In the genomic region with DNA sequence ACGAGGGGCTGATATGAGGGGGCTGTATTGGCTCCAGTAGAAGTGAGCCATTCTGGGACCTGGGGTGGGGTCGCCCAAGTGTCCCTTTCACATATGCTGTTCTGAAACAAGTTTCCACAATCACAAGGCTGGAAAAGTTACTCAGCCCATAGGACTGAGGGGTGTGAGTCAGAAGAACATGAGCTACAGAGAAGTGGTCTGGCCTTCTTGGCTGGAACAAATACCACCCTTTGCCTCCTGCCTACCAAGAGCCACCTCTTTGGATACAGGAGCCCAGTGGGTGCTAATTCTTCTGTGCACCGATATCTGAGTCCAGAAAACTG, we compare ENCODE assay signal across 10 cellular contexts. TPM values are rescaled to one million over a fixed set of nuclear protein-coding genes. Genes with fewer than 3 reads are reported as not detected.
A peak's percentile ranks its signal among the peaks of the same experiment; 100 is the strongest.
DNase-seq lines count a peak whose midpoint lies in the region; ATAC-seq and TF ChIP-seq lines count a peak whose summit lies in the region.
"Had no signal": no experiment of that assay in that cellular context is flagged by ENCODE, and none has a peak within 500 bp of the region (broad histone marks: within the 10 kb centered on the region; RNA-seq: fewer than 3 reads in every experiment).

No MANE protein-coding gene starts in this region.

- H3K4me3 ChIP-seq in CD8-positive, alpha-beta memory T cell (ENCODE audit: low read length) = no peak overlapping the region
- H3K4me3 ChIP-seq in epithelial cell of esophagus (ENCODE audit: low read length) (no peak overlapping the region), psoas muscle (no peak overlapping the region), spleen (no peak overlapping the region)

- POLR2A ChIA-PET in CD8-positive, alpha-beta memory T cell (lab: Charles Lee) = interaction anchor here (0.6 to 3.8 kb wide), 4 partner anchors 39 to 118 kb away, joined by 3 to 24 read pairs (median 12); partner anchors contain the start of gene MEF2D

- WGBS in psoas muscle, 3 donors = 71 to 84% (median 84%) methylated on average over 3 of the region's 3 CpGs
- whole genome bisulfite sequencing in spleen, 5 donors = 75 to 92% (median 90%) methylated on average over 3 of the region's 3 CpGs

- no peak for DNase-seq in CD8-positive, alpha-beta memory T cell
- DNase-seq in NCI-H69 (lab: John Stamatoyannopoulos, UW) (peak; percentile 13), epithelial cell of esophagus (ENCODE audit: low read depth) (peak; percentile 61), psoas muscle (no peak), left colon (no peak), inferior parietal cortex (ENCODE audit: extremely low spot score) (no peak), spleen (no peak), caudate nucleus (lab: John Stamatoyannopoulos, UW) (no peak)

- no peak for TF ChIP-seq CTCF in epithelial cell of esophagus (IDR thresholded peaks at IDR 0.05; ENCODE audit: insufficient read depth, low read depth, low read length, missing control alignments)
- no peak for TF ChIP-seq CTCF in psoas muscle (IDR thresholded peaks at IDR 0.05)
- no peak for TF ChIP-seq CTCF in spleen (IDR thresholded peaks at IDR 0.05 in 8 of 11, conservative IDR thresholded peaks at IDR 0.05 in 3 of 11)

- H3K4me1 Mint-ChIP-seq in CD8-positive, alpha-beta memory T cell = peaks cover 12 to 22% (median 17%) of the 10 kb centered on the region in 3 donors

- peak in 1 of 4 donors; percentile 10 for ATAC-seq in psoas muscle
- ATAC-seq in left colon = no peak

- no peak overlapping the region for H3K27ac ChIP-seq in CD8-positive, alpha-beta memory T cell (ENCODE audit: low read depth, low read length)
- peak overlapping the region; percentile 99 for H3K27ac ChIP-seq in psoas muscle
- peak overlapping the region in 2 of 8 donors; percentile 98 for H3K27ac ChIP-seq in spleen
- no peak overlapping the region for H3K27ac ChIP-seq in caudate nucleus (ENCODE audit: low read depth, low read length)

- H3K9me3 Mint-ChIP-seq in CD8-positive, alpha-beta memory T cell = no peaks in the 10 kb centered on the region
- H3K9me3 Mint-ChIP-seq: central memory CD8-positive, alpha-beta T cell had no signal

- peak overlapping the region in 7 of 8 donors; percentile 84 to 99 (median 92) for H3K27ac Mint-ChIP-seq in CD8-positive, alpha-beta memory T cell

- H3K4me3 Mint-ChIP-seq in CD8-positive, alpha-beta memory T cell = peak overlapping the region in 2 of 7 donors; percentile 34 to 55

- no peaks in the 10 kb centered on the region for H3K9me3 ChIP-seq in CD8-positive, alpha-beta memory T cell (ENCODE audit: low read length)
- H3K9me3 ChIP-seq in psoas muscle = no peaks in the 10 kb centered on the region
- no peaks in the 10 kb centered on the region for H3K9me3 ChIP-seq in spleen
- H3K9me3 ChIP-seq: mucosa of descending colon had no signal

- CTCF ChIA-PET in CD8-positive, alpha-beta memory T cell (lab: Charles Lee) = interaction anchor here (0.7 to 3.7 kb wide), 5 partner anchors 12 to 151 kb away, joined by 3 to 20 read pairs (median 16); partner anchors contain the start of gene MEF2D

- H3K36me3 ChIP-seq in CD8-positive, alpha-beta memory T cell (ENCODE audit: insufficient read depth, low read length) = no peaks in the 10 kb centered on the region
- H3K36me3 ChIP-seq in psoas muscle (ENCODE audit: insufficient read depth in 1 of 2, low read depth in 1 of 2) (no peaks in the 10 kb centered on the region), spleen (peaks cover 0 to 3% (median 0%) of the 10 kb centered on the region in 6 donors)

- intact Hi-C loops in psoas muscle (cut with DNase I) (no loop called here), left colon (cut with DNase I, micrococcal nuclease) (no loop called here), spleen (cut with DNase I; ENCODE audit: low total_unique reads) (no loop called here)

- TF ChIP-seq POLR2A in spleen (IDR thresholded peaks at IDR 0.05) = no peak

- H3K27me3 Mint-ChIP-seq in CD8-positive, alpha-beta memory T cell = peaks cover 0 to 1% of the 10 kb centered on the region in 2 donors
- H3K27me3 Mint-ChIP-seq: central memory CD8-positive, alpha-beta T cell had no signal

- peaks cover 0 to 6% (median 1%) of the 10 kb centered on the region in 3 donors for H3K36me3 Mint-ChIP-seq in CD8-positive, alpha-beta memory T cell

- H3K4me1 ChIP-seq in CD8-positive, alpha-beta memory T cell (ENCODE audit: insufficient read depth, low read length) = peaks cover 12% of the 10 kb centered on the region
- peaks cover 9% of the 10 kb centered on the region for H3K4me1 ChIP-seq in psoas muscle
- peaks cover 4 to 27% (median 11%) of the 10 kb centered on the region in 6 donors for H3K4me1 ChIP-seq in spleen

- no peaks in the 10 kb centered on the region for H3K27me3 ChIP-seq in CD8-positive, alpha-beta memory T cell (ENCODE audit: insufficient read depth, low read length, poor library complexity, severe bottlenecking)
- no peaks in the 10 kb centered on the region for H3K27me3 ChIP-seq in psoas muscle (ENCODE audit: insufficient read depth in 3 of 3, low read length in 2 of 3)
- H3K27me3 ChIP-seq in spleen (replicated peaks in 1 of 7) = no peaks in the 10 kb centered on the region

RNA-seq across cellular contexts. Expression of gene MEF2D, which starts 42.4 kb away (rescaled TPM):
- total RNA-seq in CD8-positive, alpha-beta memory T cell = 10 to 100 TPM; 32.9 to 35.4 TPM
- 19.2 TPM for polyA plus RNA-seq in CD8-positive, alpha-beta memory T cell
- total RNA-seq in psoas muscle = 100 to 1,000 TPM; 126 to 258 (median 188) TPM
- polyA plus RNA-seq in psoas muscle = 10 to 100 TPM; 43.1 to 65.3 (median 58.4) TPM
- total RNA-seq in left colon = 10 to 100 TPM; 45.9 to 66.4 TPM
- 100 to 1,000 TPM in 1 of 7 donors, 10 to 100 TPM in 6; 56.0 to 103 (median 71.4) TPM for total RNA-seq in spleen
- polyA plus RNA-seq in spleen = 10 to 100 TPM in 1 of 3 donors, 1 to 10 TPM in 2; 7.4 to 22.5 (median 7.6) TPM

Comparison
In these comparisons a context has a peak if more than half of its experiments do, and no peak if none do; other contexts are left out.
1. DNase-seq: peak in NCI-H69 (single experiment) and epithelial cell of esophagus (single experiment); none in CD8-positive, alpha-beta memory T cell (0 of 5), psoas muscle (0 of 2), left colon (0 of 2), inferior parietal cortex (single experiment), spleen (single experiment) and caudate nucleus (0 of 61).